Comparison of ENCODE assay signal across 8 cellular contexts in genomic region chr2:187499941-187500532, GRCh38. TPM values are rescaled to one million over a fixed set of nuclear protein-coding genes. Genes with fewer than 3 reads are reported as not detected.
DNase-seq lines count a peak whose midpoint lies in the region; TF ChIP-seq lines count a peak whose summit lies in the region.

No MANE protein-coding gene starts in this region.

- H3K9ac ChIP-seq in liver (ENCODE audit: low read depth in 1 of 2, low read length in 2 of 2): no peak overlapping the region

- TF ChIP-seq CTCF in HFF-Myc (IDR thresholded peaks at IDR 0.05; ENCODE audit: low read depth, low read length, missing control alignments) (peak; percentile 65), liver (IDR thresholded peaks at IDR 0.05; ENCODE audit: low read depth, low read length, missing input control) (peak; percentile 87)

- H3K4me1 ChIP-seq in liver (ENCODE audit: control insufficient read depth in 4 of 4, insufficient read depth in 4 of 4, low read length in 3 of 4): peaks cover 0 to 12% (median 5%) of the 10 kb centered on the region in 4 donors

- peak; percentile 62 for DNase-seq in activated CD4-positive, alpha-beta T cell treated with anti-CD3 and anti-CD28 coated beads for 48 hours
- DNase-seq in activated CD4-positive, alpha-beta T cell treated with anti-CD3 and anti-CD28 coated beads, Interleukin-2, amount 50 U/mL, for 1 hour: no peak
- no peak for DNase-seq in HFF-Myc (ENCODE audit: extremely low read depth, low read depth)
- DNase-seq in M059J (ENCODE audit: low read depth): peak; percentile 61
- peak; percentile 32 for DNase-seq in SHP77 treated with DMSO at 0.1 percent for 48 hours (lab: John Stamatoyannopoulos, UW)
- peak; percentile 1 for DNase-seq in cerebellum (ENCODE audit: low spot score)
- peak in 26 of 49 donors; percentile 1 to 54 (median 10) for DNase-seq in substantia nigra (lab: John Stamatoyannopoulos, UW)

- no peaks in the 10 kb centered on the region for H3K27me3 ChIP-seq in liver (ENCODE audit: control insufficient read depth in 4 of 4, insufficient read depth in 4 of 4, low read length in 3 of 4)

- H3K9me3 ChIP-seq in liver (ENCODE audit: control insufficient read depth in 4 of 4, low read length in 3 of 4): no peaks in the 10 kb centered on the region

- H3K27ac ChIP-seq in liver (ENCODE audit: low read depth in 1 of 2, low read length in 2 of 2): no peak overlapping the region
- no peak overlapping the region for H3K27ac ChIP-seq in substantia nigra (ENCODE audit: low read depth, low read length, poor library complexity, severe bottlenecking)

- H3K4me3 ChIP-seq in HFF-Myc (replicated peaks; ENCODE audit: low read depth, low read length): no peak overlapping the region
- no peak overlapping the region for H3K4me3 ChIP-seq in liver (ENCODE audit: low read depth in 1 of 3, low read length in 3 of 3)

- peak; percentile 97 to 99 for TF ChIP-seq RAD21 in liver (IDR thresholded peaks at IDR 0.05)

- peaks cover 0 to 16% (median 14%) of the 10 kb centered on the region in 4 donors for H3K36me3 ChIP-seq in liver (ENCODE audit: control insufficient read depth in 4 of 4, insufficient read depth in 3 of 4, low read depth in 1 of 4, low read length in 3 of 4)

- 10% methylated on average over 2 of the region's 2 CpGs for WGBS in liver

TF ChIP-seq in liver, 16 proteins besides CTCF, POLR2A, EP300 and RAD21:
- TF ChIP-seq EGR1 (IDR thresholded peaks at IDR 0.05; ENCODE audit: low read depth in 2 of 2) (no peak), FOXA1 (IDR thresholded peaks at IDR 0.05) (no peak), HNF4A (conservative IDR thresholded peaks at IDR 0.05) (no peak), SP1 (IDR thresholded peaks at IDR 0.05) (no peak)

RNA-seq across cellular contexts. Expression of gene CALCRL, which starts 52.0 kb away (rescaled TPM):
- 0.74 and 1.6 TPM in 2 replicates for total RNA-seq in M059J (2014; rRNA removed; shearing (Covaris generic))
- 18.7 TPM for total RNA-seq in cerebellum
- 10 to 100 TPM; 10.5 to 14.8 TPM for total RNA-seq in liver
- 1 to 10 TPM; 4.1 to 8.4 TPM for polyA plus RNA-seq in liver

RNA-seq across cellular contexts. Expression of gene TFPI, which starts 54.2 kb away (rescaled TPM):
- total RNA-seq in M059J (2014; rRNA removed; shearing (Covaris generic)): 74.7 and 113 TPM in 2 replicates
- total RNA-seq in cerebellum (40.3 TPM), liver (100 to 1,000 TPM; 109 to 152 TPM)
- polyA plus RNA-seq in liver: 100 to 1,000 TPM in 1 of 2 donors, 10 to 100 TPM in 1; 55.8 to 211 TPM

Comparison
In these comparisons a context has a peak if more than half of its experiments do, and no peak if none do; other contexts are left out.
1. DNase-seq: peak in activated CD4-positive, alpha-beta T cell treated with anti-CD3 and anti-CD28 coated beads for 48 hours (single experiment), M059J (single experiment), SHP77 treated with DMSO at 0.1 percent for 48 hours (single experiment), cerebellum (single experiment) and substantia nigra (26 of 49); none in activated CD4-positive, alpha-beta T cell treated with anti-CD3 and anti-CD28 coated beads, Interleukin-2, amount 50 U/mL, for 1 hour (single experiment) and HFF-Myc (single experiment).